Comparison of ENCODE assay signal across 1 cellular context in the genomic region with DNA sequence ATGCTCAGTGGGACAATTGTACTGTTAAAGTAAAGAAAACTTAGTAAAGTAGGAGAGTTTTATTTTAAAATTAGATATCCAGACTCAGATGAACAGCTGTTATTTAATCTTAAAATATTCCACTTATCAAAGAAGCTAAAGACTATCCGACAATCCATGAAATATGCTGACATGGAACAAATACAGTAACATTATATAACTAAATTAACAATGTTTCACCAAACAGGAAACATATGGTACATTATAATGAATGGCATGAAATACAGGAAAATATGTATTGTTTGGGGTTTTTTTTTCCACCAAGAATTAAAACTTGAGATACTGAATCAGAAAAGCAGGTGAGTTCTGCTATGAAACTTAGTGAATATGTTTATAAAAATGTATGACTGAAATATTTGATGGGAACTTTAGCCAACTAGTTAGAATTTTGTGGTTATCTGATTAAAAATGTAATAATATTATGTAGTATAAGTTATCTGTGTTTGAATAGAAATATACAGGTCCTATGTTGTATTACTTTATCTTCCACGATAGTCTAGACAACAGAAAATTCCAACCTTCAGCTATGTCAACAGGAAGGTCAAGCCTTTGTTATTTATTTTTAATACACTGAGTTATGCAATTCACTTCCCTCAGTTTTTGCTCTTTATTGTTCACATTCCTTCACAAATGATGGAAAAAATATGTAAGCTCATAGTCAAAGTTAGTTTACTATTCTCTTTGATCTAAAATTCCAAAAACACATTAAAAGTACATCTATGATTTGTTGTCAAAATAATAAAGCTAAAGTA.
A peak's percentile ranks its signal among the peaks of the same experiment; 100 is the strongest.
TF ChIP-seq lines count a peak whose summit lies in the region.

No MANE protein-coding gene starts in this region.

TF ChIP-seq in HepG2, 621 proteins besides CTCF, POLR2A, EP300 and RAD21 (continued from another document):
- TF ChIP-seq, protein P1, sequence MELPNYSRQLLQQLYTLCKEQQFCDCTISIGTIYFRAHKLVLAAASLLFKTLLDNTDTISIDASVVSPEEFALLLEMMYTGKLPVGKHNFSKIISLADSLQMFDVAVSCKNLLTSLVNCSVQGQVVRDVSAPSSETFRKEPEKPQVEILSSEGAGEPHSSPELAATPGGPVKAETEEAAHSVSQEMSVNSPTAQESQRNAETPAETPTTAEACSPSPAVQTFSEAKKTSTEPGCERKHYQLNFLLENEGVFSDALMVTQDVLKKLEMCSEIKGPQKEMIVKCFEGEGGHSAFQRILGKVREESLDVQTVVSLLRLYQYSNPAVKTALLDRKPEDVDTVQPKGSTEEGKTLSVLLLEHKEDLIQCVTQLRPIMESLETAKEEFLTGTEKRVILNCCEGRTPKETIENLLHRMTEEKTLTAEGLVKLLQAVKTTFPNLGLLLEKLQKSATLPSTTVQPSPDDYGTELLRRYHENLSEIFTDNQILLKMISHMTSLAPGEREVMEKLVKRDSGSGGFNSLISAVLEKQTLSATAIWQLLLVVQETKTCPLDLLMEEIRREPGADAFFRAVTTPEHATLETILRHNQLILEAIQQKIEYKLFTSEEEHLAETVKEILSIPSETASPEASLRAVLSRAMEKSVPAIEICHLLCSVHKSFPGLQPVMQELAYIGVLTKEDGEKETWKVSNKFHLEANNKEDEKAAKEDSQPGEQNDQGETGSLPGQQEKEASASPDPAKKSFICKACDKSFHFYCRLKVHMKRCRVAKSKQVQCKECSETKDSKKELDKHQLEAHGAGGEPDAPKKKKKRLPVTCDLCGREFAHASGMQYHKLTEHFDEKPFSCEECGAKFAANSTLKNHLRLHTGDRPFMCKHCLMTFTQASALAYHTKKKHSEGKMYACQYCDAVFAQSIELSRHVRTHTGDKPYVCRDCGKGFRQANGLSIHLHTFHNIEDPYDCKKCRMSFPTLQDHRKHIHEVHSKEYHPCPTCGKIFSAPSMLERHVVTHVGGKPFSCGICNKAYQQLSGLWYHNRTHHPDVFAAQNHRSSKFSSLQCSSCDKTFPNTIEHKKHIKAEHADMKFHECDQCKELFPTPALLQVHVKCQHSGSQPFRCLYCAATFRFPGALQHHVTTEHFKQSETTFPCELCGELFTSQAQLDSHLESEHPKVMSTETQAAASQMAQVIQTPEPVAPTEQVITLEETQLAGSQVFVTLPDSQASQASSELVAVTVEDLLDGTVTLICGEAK (IDR thresholded peaks at IDR 0.05), result peak; percentile 37; the same call in 1 of the 2 replicates
- TF ChIP-seq, protein P1 (CRISPR knock-in tag; IDR thresholded peaks at IDR 0.05), result peak; percentile 72; the same call in 1 of the 2 replicates
- peak; percentile 80; the same call in 1 of the 2 replicates for TF ChIP-seq SOX5 (CRISPR knock-in tag; IDR thresholded peaks at IDR 0.05; ENCODE audit: borderline replicate concordance)
